ENCODE assay signal across 17 cellular contexts in genomic region chr6:130780137-130780536, GRCh38. TPM values are rescaled to one million over a fixed set of nuclear protein-coding genes. Genes with fewer than 3 reads are reported as not detected.
"Had no signal": no experiment of that assay in that cellular context is flagged by ENCODE, and none has a peak within 500 bp of the region (broad histone marks: within the 10 kb centered on the region; RNA-seq: fewer than 3 reads in every experiment).

No MANE protein-coding gene starts in this region.

- H3K27ac ChIP-seq: foreskin keratinocyte, parathyroid adenoma had no signal

- ATAC-seq: activated CD4-positive, CD25-positive, alpha-beta regulatory T cell treated with anti-CD3 and anti-CD28 coated beads, Interleukin-2, amount 50 U/mL, for 24 hours; foreskin keratinocyte; heart left ventricle; stimulated activated naive B cell treated with anti-CD40 and anti-IgM and Interleukin-4, amounts not matched to agents 10 μg/mL and 1 μg/mL and 100 μg/mL, for 72 hours had no signal

- H3K79me2 ChIP-seq: parathyroid adenoma had no signal

- H3K9me3 ChIP-seq: left ventricle myocardium inferior had no signal

- H3K36me3 Mint-ChIP-seq: activated naive CD4-positive, alpha-beta T cell treated with anti-CD3 and anti-CD28 coated beads, Interleukin-2, amount 50 U/mL, for 24 hours; memory B cell; stimulated activated naive B cell treated with anti-CD40 and anti-IgM and Interleukin-4, amounts not matched to agents 10 μg/mL and 1 μg/mL and 100 μg/mL, for 72 hours; type B pancreatic cell had no signal

- H2AFZ ChIP-seq: parathyroid adenoma had no signal

- H3K9me3 Mint-ChIP-seq: activated naive CD4-positive, alpha-beta T cell treated with anti-CD3 and anti-CD28 coated beads, Interleukin-2, amount 50 U/mL, for 24 hours; dendritic cell treated with granulocyte-macrophage colony-stimulating factor and Interleukin-4, amounts not matched to agents 40 ng/mL and 50 ng/mL, for 4 days; endodermal cell; memory B cell; type B pancreatic cell had no signal

- H3K36me3 ChIP-seq: heart left ventricle, left ventricle myocardium inferior had no signal

- H3K4me3 Mint-ChIP-seq: activated naive CD4-positive, alpha-beta T cell treated with anti-CD3 and anti-CD28 coated beads, Interleukin-2, amount 50 U/mL, for 24 hours; dendritic cell treated with granulocyte-macrophage colony-stimulating factor and Interleukin-4, amounts not matched to agents 40 ng/mL and 50 ng/mL, for 4 days; endodermal cell; memory B cell; stimulated activated naive B cell treated with anti-CD40 and anti-IgM and Interleukin-4, amounts not matched to agents 10 μg/mL and 1 μg/mL and 100 μg/mL, for 72 hours; T-helper 2 cell treated with Interferon-gamma antibody and Interleukin-4, amounts not matched to agents 5 μg/mL and 100 μg/mL, for 36 hours; type B pancreatic cell had no signal

- H3K27me3 Mint-ChIP-seq: activated naive CD4-positive, alpha-beta T cell treated with anti-CD3 and anti-CD28 coated beads, Interleukin-2, amount 50 U/mL, for 24 hours; dendritic cell treated with granulocyte-macrophage colony-stimulating factor and Interleukin-4, amounts not matched to agents 40 ng/mL and 50 ng/mL, for 4 days; stimulated activated naive B cell treated with anti-CD40 and anti-IgM and Interleukin-4, amounts not matched to agents 10 μg/mL and 1 μg/mL and 100 μg/mL, for 72 hours had no signal

- H3K9ac ChIP-seq: parathyroid adenoma had no signal

- H3K27me3 ChIP-seq: heart left ventricle had no signal

- H3K4me3 ChIP-seq: left ventricle myocardium inferior had no signal

- H3K27ac Mint-ChIP-seq: activated naive CD4-positive, alpha-beta T cell treated with anti-CD3 and anti-CD28 coated beads, Interleukin-2, amount 50 U/mL, for 24 hours; dendritic cell treated with granulocyte-macrophage colony-stimulating factor and Interleukin-4, amounts not matched to agents 40 ng/mL and 50 ng/mL, for 4 days; endodermal cell; memory B cell; stimulated activated naive B cell treated with anti-CD40 and anti-IgM and Interleukin-4, amounts not matched to agents 10 μg/mL and 1 μg/mL and 100 μg/mL, for 72 hours; T-helper 2 cell treated with Interferon-gamma antibody and Interleukin-4, amounts not matched to agents 5 μg/mL and 100 μg/mL, for 36 hours; type B pancreatic cell had no signal

- H3K4me1 ChIP-seq: foreskin keratinocyte, left ventricle myocardium inferior, parathyroid adenoma had no signal

- DNase-seq: activated effector memory CD4-positive, alpha-beta T cell treated with Interleukin-2 at 50 U/mL for 16 hours; cerebellar nuclear complex; endodermal cell; foreskin keratinocyte; heart left ventricle; islet precursor cell; left ventricle myocardium inferior; stimulated activated CD4-positive, alpha-beta T cell treated with anti-CD3 and anti-CD28 coated beads, Interleukin-1b, Interleukin-23, amount 100 ng/mL, for 48 hours; stimulated activated naive B cell treated with anti-CD40 and anti-IgM and Interleukin-4, amounts not matched to agents 10 μg/mL and 1 μg/mL and 100 μg/mL, for 72 hours had no signal

RNA-seq across cellular contexts. Expression of gene SMLR1, which starts 47.1 kb away (rescaled TPM):
- total RNA-seq: foreskin keratinocyte, heart left ventricle, left ventricle myocardium inferior had no signal
- polyA plus RNA-seq: esophagus, foreskin keratinocyte, heart left ventricle had no signal
